15 cellular contexts compared by ENCODE assay signal in genomic region chr1:14190508-14190907, GRCh38.
A peak's percentile ranks its signal among the peaks of the same experiment; 100 is the strongest.
DNase-seq lines count a peak whose midpoint lies in the region; ATAC-seq and TF ChIP-seq lines count a peak whose summit lies in the region.
"Had no signal": no experiment of that assay in that cellular context is flagged by ENCODE, and none has a peak within 500 bp of the region (broad histone marks: within the 10 kb centered on the region; RNA-seq: fewer than 3 reads in every experiment).

No MANE protein-coding gene starts in this region.

- H3K27ac ChIP-seq in HEK293 (ENCODE audit: extremely low read depth, low read depth, low read length) = no peak overlapping the region
- H3K27ac ChIP-seq in smooth muscle cell (ENCODE audit: low read depth) = peak overlapping the region; percentile 65
- no peak overlapping the region for H3K27ac ChIP-seq in psoas muscle
- no peak overlapping the region for H3K27ac ChIP-seq in OCI-LY7 (ENCODE audit: low read depth, low read length, poor library complexity, severe bottlenecking)
- H3K27ac ChIP-seq: neutrophil had no signal

- WGBS in smooth muscle cell (ENCODE audit: low lambda C conversion rate) = 53% methylated on average over 3 of the region's 3 CpGs
- WGBS in psoas muscle, 3 donors = 81 to 87% (median 86%) methylated on average over 3 of the region's 3 CpGs

- H3K79me2 ChIP-seq in smooth muscle cell (ENCODE audit: low read depth) (no peaks in the 10 kb centered on the region), OCI-LY7 (ENCODE audit: insufficient read depth, low read depth, low read length) (no peaks in the 10 kb centered on the region)

- DNase-seq in RKO (ENCODE audit: low spot score) = peak; percentile 43
- DNase-seq in fibroblast of mammary gland (ENCODE audit: low read depth) = peak; percentile 15
- no peak for DNase-seq in smooth muscle cell (lab: John Stamatoyannopoulos, UW; ENCODE audit: unreplicated experiment)
- DNase-seq in psoas muscle = no peak
- DNase-seq in OCI-LY7 (ENCODE audit: low spot score) = no peak
- DNase-seq: activated CD8-positive, alpha-beta T cell treated with anti-CD3 and anti-CD28 coated beads, Interleukin-2, amount 10 ng/mL, durations not matched to agents 7 days and 5 days; amniotic stem cell; C1 segment of cervical spinal cord; DND-41; MM.1S; NCI-H2171 treated with DMSO at 0.1 percent for 48 hours; small intestine had no signal

- CTCF ChIA-PET in HEK293 (lab: Yijun Ruan, JAX) = no interaction called here
- CTCF ChIA-PET in OCI-LY7 (lab: Charles Lee; ENCODE audit: unreplicated experiment) = no interaction called here

- H3K4me3 ChIP-seq in HEK293 (ENCODE audit: low read depth, low read length) (no peak overlapping the region), fibroblast of mammary gland (ENCODE audit: control insufficient read depth, low read depth, low read length) (no peak overlapping the region), smooth muscle cell (no peak overlapping the region), psoas muscle (no peak overlapping the region), OCI-LY7 (ENCODE audit: low read depth, low read length, poor library complexity, severe bottlenecking) (no peak overlapping the region)

- H4K20me1 ChIP-seq in smooth muscle cell (ENCODE audit: low read depth) (no peaks in the 10 kb centered on the region), OCI-LY7 (ENCODE audit: insufficient read depth, low read length) (no peaks in the 10 kb centered on the region)

- no peaks in the 10 kb centered on the region for H3K4me1 ChIP-seq in HEK293 (ENCODE audit: control insufficient read depth, insufficient read depth, low read length)
- H3K4me1 ChIP-seq in smooth muscle cell (ENCODE audit: low read depth) = no peaks in the 10 kb centered on the region
- H3K4me1 ChIP-seq in psoas muscle = no peaks in the 10 kb centered on the region
- no peaks in the 10 kb centered on the region for H3K4me1 ChIP-seq in OCI-LY7 (ENCODE audit: insufficient read depth, low read length, poor library complexity, severe bottlenecking)

- intact Hi-C loops in psoas muscle (cut with DNase I) (no loop called here), OCI-LY7 (cut with micrococcal nuclease; ENCODE audit: unreplicated experiment) (no loop called here)

- H2AFZ ChIP-seq in smooth muscle cell (ENCODE audit: low read depth) = no peak overlapping the region
- H2AFZ ChIP-seq in OCI-LY7 (ENCODE audit: low read length) = no peak overlapping the region

- H3K27me3 ChIP-seq in smooth muscle cell (ENCODE audit: low read depth) (no peaks in the 10 kb centered on the region), psoas muscle (ENCODE audit: insufficient read depth in 3 of 3, low read length in 2 of 3) (no peaks in the 10 kb centered on the region)
- H3K27me3 ChIP-seq: neutrophil had no signal

- TF ChIP-seq CTCF in HEK293 (tag by site-specific recombination; IDR thresholded peaks at IDR 0.05) (no peak), fibroblast of mammary gland (conservative IDR thresholded peaks at IDR 0.05; ENCODE audit: control insufficient read depth, insufficient read depth, low read depth, low read length) (no peak), smooth muscle cell (IDR thresholded peaks at IDR 0.05; ENCODE audit: borderline replicate concordance, insufficient read depth, poor library complexity, severe bottlenecking) (no peak), psoas muscle (IDR thresholded peaks at IDR 0.05) (no peak), OCI-LY7 (conservative IDR thresholded peaks at IDR 0.05; ENCODE audit: low read length) (no peak)

- H3K4me2 ChIP-seq in smooth muscle cell = no peak overlapping the region
- H3K4me2 ChIP-seq in OCI-LY7 (ENCODE audit: low read length) = no peak overlapping the region

- H3K9ac ChIP-seq in smooth muscle cell (ENCODE audit: low read depth) = no peak overlapping the region

- H3K9me2 ChIP-seq in OCI-LY7 (ENCODE audit: insufficient read depth, low read length) = no peaks in the 10 kb centered on the region

- no TSS peak for BruUV-seq in OCI-LY7 (replicated peaks; lab: Mats Ljungman, UMichigan)

- H3F3A ChIP-seq in smooth muscle cell (ENCODE audit: low read depth) = no peaks in the 10 kb centered on the region

- ATAC-seq in psoas muscle (no peak), HG02623 (IDR thresholded peaks at IDR 0.05; ENCODE audit: unreplicated experiment) (no peak)
- ATAC-seq: activated CD8-positive, alpha-beta T cell treated with anti-CD3 and anti-CD28 coated beads, Interleukin-2, amount 10 ng/mL, durations not matched to agents 7 days and 5 days had no signal

- POLR2A ChIA-PET in HEK293 (lab: Yijun Ruan, JAX) = no interaction called here
- POLR2A ChIA-PET in OCI-LY7 (lab: Charles Lee) = interaction anchor here (1.9 kb wide), 1 partner anchor 46 kb away, joined by 4 read pairs; no protein-coding TSS in a partner anchor

- H3K9me3 ChIP-seq in HEK293 (ENCODE audit: control insufficient read depth, insufficient read depth, low read depth, low read length) (no peaks in the 10 kb centered on the region), smooth muscle cell (replicated peaks; ENCODE audit: low read depth) (no peaks in the 10 kb centered on the region), psoas muscle (no peaks in the 10 kb centered on the region), OCI-LY7 (ENCODE audit: low read length) (no peaks in the 10 kb centered on the region)
- H3K9me3 ChIP-seq: neutrophil had no signal

- H3K36me3 ChIP-seq in HEK293 (ENCODE audit: control insufficient read depth in 2 of 2, insufficient read depth in 1 of 2, low read length in 2 of 2) (no peaks in the 10 kb centered on the region), smooth muscle cell (ENCODE audit: low read depth) (no peaks in the 10 kb centered on the region), psoas muscle (ENCODE audit: insufficient read depth in 1 of 2, low read depth in 1 of 2) (no peaks in the 10 kb centered on the region), OCI-LY7 (ENCODE audit: insufficient read depth, low read length) (no peaks in the 10 kb centered on the region; the same call in 1 of the 2 replicates)
- H3K36me3 ChIP-seq: neutrophil had no signal

TF ChIP-seq in HEK293, 187 proteins besides CTCF, POLR2A, EP300 and RAD21:
- TF ChIP-seq ZNF629 (tag by site-specific recombination; IDR thresholded peaks at IDR 0.05) (no peak), ZNF350 (tag by site-specific recombination; IDR thresholded peaks at IDR 0.05) (no peak), ZNF280D (tag by site-specific recombination; IDR thresholded peaks at IDR 0.05) (no peak), ZNF449 (tag by site-specific recombination; IDR thresholded peaks at IDR 0.05) (peak; percentile 41; the same call in 1 of the 2 replicates), ZNF341 (tag by site-specific recombination; IDR thresholded peaks at IDR 0.05; ENCODE audit: low read depth) (no peak)

Comparison
In these comparisons a context has a peak if more than half of its experiments do, and no peak if none do; other contexts are left out.
1. DNase-seq: peak in RKO (single experiment) and fibroblast of mammary gland (single experiment); none in smooth muscle cell (single experiment), psoas muscle (0 of 2) and OCI-LY7 (single experiment).